Comparison of ENCODE assay signal across 1 cellular context in the genomic region with DNA sequence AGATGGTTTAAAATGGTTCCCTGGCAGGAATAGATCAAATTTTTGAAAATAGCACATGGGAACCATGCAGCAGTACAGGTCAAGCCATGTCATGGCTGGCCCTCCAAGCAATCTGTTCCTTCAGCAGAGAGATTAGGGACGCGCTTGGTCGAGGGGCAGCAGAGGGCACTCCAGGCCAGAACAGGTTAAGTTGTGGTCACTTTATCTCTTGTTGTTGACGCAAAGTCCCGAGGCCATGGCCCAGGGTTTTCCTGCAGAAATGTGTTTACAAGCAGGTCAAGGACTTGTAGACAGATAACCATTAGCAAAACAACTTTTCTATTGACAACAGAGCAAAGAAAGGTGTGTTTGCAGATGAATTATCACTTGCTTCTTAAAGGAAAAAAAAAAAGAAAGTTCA.
TF ChIP-seq lines count a peak whose summit lies in the region.

No MANE protein-coding gene starts in this region.

TF ChIP-seq in K562, 482 proteins besides CTCF, POLR2A, EP300 and RAD21 (continued from another document):
- TF ChIP-seq, protein P1, sequence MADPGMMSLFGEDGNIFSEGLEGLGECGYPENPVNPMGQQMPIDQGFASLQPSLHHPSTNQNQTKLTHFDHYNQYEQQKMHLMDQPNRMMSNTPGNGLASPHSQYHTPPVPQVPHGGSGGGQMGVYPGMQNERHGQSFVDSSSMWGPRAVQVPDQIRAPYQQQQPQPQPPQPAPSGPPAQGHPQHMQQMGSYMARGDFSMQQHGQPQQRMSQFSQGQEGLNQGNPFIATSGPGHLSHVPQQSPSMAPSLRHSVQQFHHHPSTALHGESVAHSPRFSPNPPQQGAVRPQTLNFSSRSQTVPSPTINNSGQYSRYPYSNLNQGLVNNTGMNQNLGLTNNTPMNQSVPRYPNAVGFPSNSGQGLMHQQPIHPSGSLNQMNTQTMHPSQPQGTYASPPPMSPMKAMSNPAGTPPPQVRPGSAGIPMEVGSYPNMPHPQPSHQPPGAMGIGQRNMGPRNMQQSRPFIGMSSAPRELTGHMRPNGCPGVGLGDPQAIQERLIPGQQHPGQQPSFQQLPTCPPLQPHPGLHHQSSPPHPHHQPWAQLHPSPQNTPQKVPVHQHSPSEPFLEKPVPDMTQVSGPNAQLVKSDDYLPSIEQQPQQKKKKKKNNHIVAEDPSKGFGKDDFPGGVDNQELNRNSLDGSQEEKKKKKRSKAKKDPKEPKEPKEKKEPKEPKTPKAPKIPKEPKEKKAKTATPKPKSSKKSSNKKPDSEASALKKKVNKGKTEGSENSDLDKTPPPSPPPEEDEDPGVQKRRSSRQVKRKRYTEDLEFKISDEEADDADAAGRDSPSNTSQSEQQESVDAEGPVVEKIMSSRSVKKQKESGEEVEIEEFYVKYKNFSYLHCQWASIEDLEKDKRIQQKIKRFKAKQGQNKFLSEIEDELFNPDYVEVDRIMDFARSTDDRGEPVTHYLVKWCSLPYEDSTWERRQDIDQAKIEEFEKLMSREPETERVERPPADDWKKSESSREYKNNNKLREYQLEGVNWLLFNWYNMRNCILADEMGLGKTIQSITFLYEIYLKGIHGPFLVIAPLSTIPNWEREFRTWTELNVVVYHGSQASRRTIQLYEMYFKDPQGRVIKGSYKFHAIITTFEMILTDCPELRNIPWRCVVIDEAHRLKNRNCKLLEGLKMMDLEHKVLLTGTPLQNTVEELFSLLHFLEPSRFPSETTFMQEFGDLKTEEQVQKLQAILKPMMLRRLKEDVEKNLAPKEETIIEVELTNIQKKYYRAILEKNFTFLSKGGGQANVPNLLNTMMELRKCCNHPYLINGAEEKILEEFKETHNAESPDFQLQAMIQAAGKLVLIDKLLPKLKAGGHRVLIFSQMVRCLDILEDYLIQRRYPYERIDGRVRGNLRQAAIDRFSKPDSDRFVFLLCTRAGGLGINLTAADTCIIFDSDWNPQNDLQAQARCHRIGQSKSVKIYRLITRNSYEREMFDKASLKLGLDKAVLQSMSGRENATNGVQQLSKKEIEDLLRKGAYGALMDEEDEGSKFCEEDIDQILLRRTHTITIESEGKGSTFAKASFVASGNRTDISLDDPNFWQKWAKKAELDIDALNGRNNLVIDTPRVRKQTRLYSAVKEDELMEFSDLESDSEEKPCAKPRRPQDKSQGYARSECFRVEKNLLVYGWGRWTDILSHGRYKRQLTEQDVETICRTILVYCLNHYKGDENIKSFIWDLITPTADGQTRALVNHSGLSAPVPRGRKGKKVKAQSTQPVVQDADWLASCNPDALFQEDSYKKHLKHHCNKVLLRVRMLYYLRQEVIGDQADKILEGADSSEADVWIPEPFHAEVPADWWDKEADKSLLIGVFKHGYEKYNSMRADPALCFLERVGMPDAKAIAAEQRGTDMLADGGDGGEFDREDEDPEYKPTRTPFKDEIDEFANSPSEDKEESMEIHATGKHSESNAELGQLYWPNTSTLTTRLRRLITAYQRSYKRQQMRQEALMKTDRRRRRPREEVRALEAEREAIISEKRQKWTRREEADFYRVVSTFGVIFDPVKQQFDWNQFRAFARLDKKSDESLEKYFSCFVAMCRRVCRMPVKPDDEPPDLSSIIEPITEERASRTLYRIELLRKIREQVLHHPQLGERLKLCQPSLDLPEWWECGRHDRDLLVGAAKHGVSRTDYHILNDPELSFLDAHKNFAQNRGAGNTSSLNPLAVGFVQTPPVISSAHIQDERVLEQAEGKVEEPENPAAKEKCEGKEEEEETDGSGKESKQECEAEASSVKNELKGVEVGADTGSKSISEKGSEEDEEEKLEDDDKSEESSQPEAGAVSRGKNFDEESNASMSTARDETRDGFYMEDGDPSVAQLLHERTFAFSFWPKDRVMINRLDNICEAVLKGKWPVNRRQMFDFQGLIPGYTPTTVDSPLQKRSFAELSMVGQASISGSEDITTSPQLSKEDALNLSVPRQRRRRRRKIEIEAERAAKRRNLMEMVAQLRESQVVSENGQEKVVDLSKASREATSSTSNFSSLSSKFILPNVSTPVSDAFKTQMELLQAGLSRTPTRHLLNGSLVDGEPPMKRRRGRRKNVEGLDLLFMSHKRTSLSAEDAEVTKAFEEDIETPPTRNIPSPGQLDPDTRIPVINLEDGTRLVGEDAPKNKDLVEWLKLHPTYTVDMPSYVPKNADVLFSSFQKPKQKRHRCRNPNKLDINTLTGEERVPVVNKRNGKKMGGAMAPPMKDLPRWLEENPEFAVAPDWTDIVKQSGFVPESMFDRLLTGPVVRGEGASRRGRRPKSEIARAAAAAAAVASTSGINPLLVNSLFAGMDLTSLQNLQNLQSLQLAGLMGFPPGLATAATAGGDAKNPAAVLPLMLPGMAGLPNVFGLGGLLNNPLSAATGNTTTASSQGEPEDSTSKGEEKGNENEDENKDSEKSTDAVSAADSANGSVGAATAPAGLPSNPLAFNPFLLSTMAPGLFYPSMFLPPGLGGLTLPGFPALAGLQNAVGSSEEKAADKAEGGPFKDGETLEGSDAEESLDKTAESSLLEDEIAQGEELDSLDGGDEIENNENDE (IDR thresholded peaks at IDR 0.05; ENCODE audit: low read depth, low read length): no peak
- TF ChIP-seq, protein P2, sequence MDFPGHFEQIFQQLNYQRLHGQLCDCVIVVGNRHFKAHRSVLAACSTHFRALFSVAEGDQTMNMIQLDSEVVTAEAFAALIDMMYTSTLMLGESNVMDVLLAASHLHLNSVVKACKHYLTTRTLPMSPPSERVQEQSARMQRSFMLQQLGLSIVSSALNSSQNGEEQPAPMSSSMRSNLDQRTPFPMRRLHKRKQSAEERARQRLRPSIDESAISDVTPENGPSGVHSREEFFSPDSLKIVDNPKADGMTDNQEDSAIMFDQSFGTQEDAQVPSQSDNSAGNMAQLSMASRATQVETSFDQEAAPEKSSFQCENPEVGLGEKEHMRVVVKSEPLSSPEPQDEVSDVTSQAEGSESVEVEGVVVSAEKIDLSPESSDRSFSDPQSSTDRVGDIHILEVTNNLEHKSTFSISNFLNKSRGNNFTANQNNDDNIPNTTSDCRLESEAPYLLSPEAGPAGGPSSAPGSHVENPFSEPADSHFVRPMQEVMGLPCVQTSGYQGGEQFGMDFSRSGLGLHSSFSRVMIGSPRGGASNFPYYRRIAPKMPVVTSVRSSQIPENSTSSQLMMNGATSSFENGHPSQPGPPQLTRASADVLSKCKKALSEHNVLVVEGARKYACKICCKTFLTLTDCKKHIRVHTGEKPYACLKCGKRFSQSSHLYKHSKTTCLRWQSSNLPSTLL (IDR thresholded peaks at IDR 0.05): no peak
- TF ChIP-seq, protein P3, sequence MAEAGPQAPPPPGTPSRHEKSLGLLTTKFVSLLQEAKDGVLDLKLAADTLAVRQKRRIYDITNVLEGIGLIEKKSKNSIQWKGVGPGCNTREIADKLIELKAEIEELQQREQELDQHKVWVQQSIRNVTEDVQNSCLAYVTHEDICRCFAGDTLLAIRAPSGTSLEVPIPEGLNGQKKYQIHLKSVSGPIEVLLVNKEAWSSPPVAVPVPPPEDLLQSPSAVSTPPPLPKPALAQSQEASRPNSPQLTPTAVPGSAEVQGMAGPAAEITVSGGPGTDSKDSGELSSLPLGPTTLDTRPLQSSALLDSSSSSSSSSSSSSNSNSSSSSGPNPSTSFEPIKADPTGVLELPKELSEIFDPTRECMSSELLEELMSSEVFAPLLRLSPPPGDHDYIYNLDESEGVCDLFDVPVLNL (CRISPR knock-in tag; IDR thresholded peaks at IDR 0.05; ENCODE audit: low read depth): no peak
- TF ChIP-seq CBFA2T3 (IDR thresholded peaks at IDR 0.05) (peak; percentile 63), ZBTB7A (IDR thresholded peaks at IDR 0.05; ENCODE audit: borderline replicate concordance, control insufficient read depth, low read depth, low read length) (no peak), TEAD4 (IDR thresholded peaks at IDR 0.05; ENCODE audit: low read length) (no peak), TEAD4 (CRISPR knock-in tag; IDR thresholded peaks at IDR 0.05; ENCODE audit: borderline replicate concordance) (no peak), NCOA6 (IDR thresholded peaks at IDR 0.05) (no peak), NFRKB (IDR thresholded peaks at IDR 0.05; ENCODE audit: low read depth) (no peak), CCAR2 (IDR thresholded peaks at IDR 0.05; ENCODE audit: low read depth, low read length) (no peak), CXXC5 (CRISPR knock-in tag; IDR thresholded peaks at IDR 0.05) (peak; percentile 70), ZNF561 (CRISPR knock-in tag; conservative IDR thresholded peaks at IDR 0.05) (no peak), SMAD2 (IDR thresholded peaks at IDR 0.05; ENCODE audit: low read depth, low read length) (no peak), SMARCE1 (IDR thresholded peaks at IDR 0.05) (no peak), TRIM24 (IDR thresholded peaks at IDR 0.05) (no peak), BCOR (IDR thresholded peaks at IDR 0.05) (no peak), NR1H2 (CRISPR knock-in tag; IDR thresholded peaks at IDR 0.05) (no peak), GTF2A2 (tag; IDR thresholded peaks at IDR 0.05) (no peak), ETV1 (tag; conservative IDR thresholded peaks at IDR 0.05; ENCODE audit: low read depth) (no peak)
- TF ChIP-seq, protein P4, sequence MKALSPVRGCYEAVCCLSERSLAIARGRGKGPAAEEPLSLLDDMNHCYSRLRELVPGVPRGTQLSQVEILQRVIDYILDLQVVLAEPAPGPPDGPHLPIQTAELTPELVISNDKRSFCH (CRISPR knock-in tag; IDR thresholded peaks at IDR 0.05): no peak
- TF ChIP-seq, protein P4 (tag; IDR thresholded peaks at IDR 0.05): no peak
- TF ChIP-seq, protein P5, sequence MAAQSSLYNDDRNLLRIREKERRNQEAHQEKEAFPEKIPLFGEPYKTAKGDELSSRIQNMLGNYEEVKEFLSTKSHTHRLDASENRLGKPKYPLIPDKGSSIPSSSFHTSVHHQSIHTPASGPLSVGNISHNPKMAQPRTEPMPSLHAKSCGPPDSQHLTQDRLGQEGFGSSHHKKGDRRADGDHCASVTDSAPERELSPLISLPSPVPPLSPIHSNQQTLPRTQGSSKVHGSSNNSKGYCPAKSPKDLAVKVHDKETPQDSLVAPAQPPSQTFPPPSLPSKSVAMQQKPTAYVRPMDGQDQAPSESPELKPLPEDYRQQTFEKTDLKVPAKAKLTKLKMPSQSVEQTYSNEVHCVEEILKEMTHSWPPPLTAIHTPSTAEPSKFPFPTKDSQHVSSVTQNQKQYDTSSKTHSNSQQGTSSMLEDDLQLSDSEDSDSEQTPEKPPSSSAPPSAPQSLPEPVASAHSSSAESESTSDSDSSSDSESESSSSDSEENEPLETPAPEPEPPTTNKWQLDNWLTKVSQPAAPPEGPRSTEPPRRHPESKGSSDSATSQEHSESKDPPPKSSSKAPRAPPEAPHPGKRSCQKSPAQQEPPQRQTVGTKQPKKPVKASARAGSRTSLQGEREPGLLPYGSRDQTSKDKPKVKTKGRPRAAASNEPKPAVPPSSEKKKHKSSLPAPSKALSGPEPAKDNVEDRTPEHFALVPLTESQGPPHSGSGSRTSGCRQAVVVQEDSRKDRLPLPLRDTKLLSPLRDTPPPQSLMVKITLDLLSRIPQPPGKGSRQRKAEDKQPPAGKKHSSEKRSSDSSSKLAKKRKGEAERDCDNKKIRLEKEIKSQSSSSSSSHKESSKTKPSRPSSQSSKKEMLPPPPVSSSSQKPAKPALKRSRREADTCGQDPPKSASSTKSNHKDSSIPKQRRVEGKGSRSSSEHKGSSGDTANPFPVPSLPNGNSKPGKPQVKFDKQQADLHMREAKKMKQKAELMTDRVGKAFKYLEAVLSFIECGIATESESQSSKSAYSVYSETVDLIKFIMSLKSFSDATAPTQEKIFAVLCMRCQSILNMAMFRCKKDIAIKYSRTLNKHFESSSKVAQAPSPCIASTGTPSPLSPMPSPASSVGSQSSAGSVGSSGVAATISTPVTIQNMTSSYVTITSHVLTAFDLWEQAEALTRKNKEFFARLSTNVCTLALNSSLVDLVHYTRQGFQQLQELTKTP (IDR thresholded peaks at IDR 0.05; ENCODE audit: low read depth in 1 of 2, partially characterized antibody in 2 of 2): no peak
- TF ChIP-seq, protein P6, sequence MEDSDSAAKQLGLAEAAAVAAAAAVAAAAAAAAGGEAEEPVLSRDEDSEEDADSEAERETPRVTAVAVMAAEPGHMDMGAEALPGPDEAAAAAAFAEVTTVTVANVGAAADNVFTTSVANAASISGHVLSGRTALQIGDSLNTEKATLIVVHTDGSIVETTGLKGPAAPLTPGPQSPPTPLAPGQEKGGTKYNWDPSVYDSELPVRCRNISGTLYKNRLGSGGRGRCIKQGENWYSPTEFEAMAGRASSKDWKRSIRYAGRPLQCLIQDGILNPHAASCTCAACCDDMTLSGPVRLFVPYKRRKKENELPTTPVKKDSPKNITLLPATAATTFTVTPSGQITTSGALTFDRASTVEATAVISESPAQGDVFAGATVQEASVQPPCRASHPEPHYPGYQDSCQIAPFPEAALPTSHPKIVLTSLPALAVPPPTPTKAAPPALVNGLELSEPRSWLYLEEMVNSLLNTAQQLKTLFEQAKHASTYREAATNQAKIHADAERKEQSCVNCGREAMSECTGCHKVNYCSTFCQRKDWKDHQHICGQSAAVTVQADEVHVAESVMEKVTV (CRISPR knock-in tag; IDR thresholded peaks at IDR 0.05): 0 out of 2 replicates have a peak, but pooled peaks have one; percentile 58
